In the genomic region with DNA sequence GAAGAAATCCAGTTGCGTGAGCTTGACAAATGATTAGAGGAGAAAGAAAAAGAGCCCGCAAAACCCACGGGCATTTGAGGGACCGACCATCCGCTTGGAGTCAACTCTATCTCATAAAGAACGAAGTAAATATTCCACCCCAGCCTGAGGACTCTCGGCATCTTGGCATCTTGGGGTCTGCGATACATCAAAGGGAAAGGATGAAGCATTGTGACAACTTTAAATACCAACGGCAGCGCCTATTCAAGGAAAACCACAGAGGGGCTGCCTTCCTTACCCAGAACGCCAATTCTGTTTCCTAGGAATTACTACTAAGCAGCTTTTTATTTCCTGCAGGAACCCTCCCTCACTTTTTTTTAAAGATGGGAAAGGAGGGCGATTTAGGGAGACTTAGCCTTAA, we compare ENCODE assay signal across 1 cellular context.
TF ChIP-seq lines count a peak whose summit lies in the region.

No MANE protein-coding gene starts in this region.

TF ChIP-seq in SK-N-SH, 30 proteins besides CTCF, POLR2A, EP300 and RAD21:
- TF ChIP-seq, protein P1, sequence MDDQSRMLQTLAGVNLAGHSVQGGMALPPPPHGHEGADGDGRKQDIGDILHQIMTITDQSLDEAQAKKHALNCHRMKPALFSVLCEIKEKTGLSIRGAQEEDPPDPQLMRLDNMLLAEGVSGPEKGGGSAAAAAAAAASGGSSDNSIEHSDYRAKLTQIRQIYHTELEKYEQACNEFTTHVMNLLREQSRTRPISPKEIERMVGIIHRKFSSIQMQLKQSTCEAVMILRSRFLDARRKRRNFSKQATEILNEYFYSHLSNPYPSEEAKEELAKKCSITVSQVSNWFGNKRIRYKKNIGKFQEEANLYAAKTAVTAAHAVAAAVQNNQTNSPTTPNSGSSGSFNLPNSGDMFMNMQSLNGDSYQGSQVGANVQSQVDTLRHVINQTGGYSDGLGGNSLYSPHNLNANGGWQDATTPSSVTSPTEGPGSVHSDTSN (IDR thresholded peaks at IDR 0.05), result peak; percentile 72
- peak; percentile 88 for TF ChIP-seq TCF12 (IDR thresholded peaks at IDR 0.05)
- no peak for TF ChIP-seq IRF3 (IDR thresholded peaks at IDR 0.05; ENCODE audit: low read depth, low read length)
